8 cellular contexts compared by ENCODE assay signal in genomic region chr16:30370444-30371247, GRCh38. TPM values are rescaled to one million over a fixed set of nuclear protein-coding genes. Genes with fewer than 3 reads are reported as not detected.
DNase-seq lines count a peak whose midpoint lies in the region; ATAC-seq, FAIRE-seq and TF ChIP-seq lines count a peak whose summit lies in the region.

Gene TBC1D10B, minus strand, starts transcription at chr16:30370494. Its CDS starts 311 bp downstream, at chr16:30370183.

- H3K36me3 ChIP-seq in neuron (ENCODE audit: insufficient read depth, low read length): peaks cover 6% of the 10 kb centered on the region

- ATAC-seq in HG02588 (IDR thresholded peaks at IDR 0.05; ENCODE audit: unreplicated experiment) (peak; percentile 67), SK-N-SH treated with all-trans-retinoic acid at 6 μM for 48 hours (peak; percentile 92)

- H3K4me3 ChIP-seq in neuron (ENCODE audit: low read length): peak within 1 kb of the TSS; percentile 56

- no peaks in the 10 kb centered on the region for H3K27me3 ChIP-seq in neuron (ENCODE audit: insufficient read depth, low read length)

- peak; percentile 100 for DNase-seq in GF-D8 (lab: John Stamatoyannopoulos, UW)
- peak; percentile 91 for DNase-seq in NCI-H1048 (lab: John Stamatoyannopoulos, UW)
- DNase-seq in activated naive CD4-positive, alpha-beta T cell treated with anti-CD3 and anti-CD28 coated beads, Interleukin-2, amount 50 U/mL, for 16 hours: peak; percentile 97
- DNase-seq in frontal cortex (ENCODE audit: low spot score in 2 of 2): peak; percentile 94 to 97
- peak; percentile 100 for DNase-seq in stromal cell of bone marrow (ENCODE audit: low read depth)

- H2AFZ ChIP-seq in neuron (ENCODE audit: low read depth, low read length): peak within 1 kb of the TSS; percentile 18

- peak; percentile 99 for FAIRE-seq in frontal cortex (lab: Jason Lieb, UNC)

- peaks cover 30% of the 10 kb centered on the region for H3K4me1 ChIP-seq in neuron (ENCODE audit: insufficient read depth, low read length)

- no peaks in the 10 kb centered on the region for H3K9me3 ChIP-seq in neuron (ENCODE audit: low read length)

TF ChIP-seq in SK-N-SH treated with all-trans-retinoic acid at 6 μM for 48 hours, 23 proteins besides CTCF, POLR2A, EP300 and RAD21:
- no peak for TF ChIP-seq ARNTL (CRISPR knock-in tag; IDR thresholded peaks at IDR 0.05; ENCODE audit: borderline replicate concordance, low read depth)
- TF ChIP-seq GLIS3 (CRISPR knock-in tag; IDR thresholded peaks at IDR 0.05): no peak
- no peak for TF ChIP-seq PATZ1 (CRISPR knock-in tag; IDR thresholded peaks at IDR 0.05; ENCODE audit: borderline replicate concordance)
- no peak for TF ChIP-seq RARB (CRISPR knock-in tag; IDR thresholded peaks at IDR 0.05)
- no peak for TF ChIP-seq TOX (CRISPR knock-in tag; IDR thresholded peaks at IDR 0.05; ENCODE audit: borderline replicate concordance)
- TF ChIP-seq CREB5 (CRISPR knock-in tag; IDR thresholded peaks at IDR 0.05; ENCODE audit: low read depth): no peak
- no peak for TF ChIP-seq ISL1 (CRISPR knock-in tag; IDR thresholded peaks at IDR 0.05)
- no peak for TF ChIP-seq PPARA (CRISPR knock-in tag; IDR thresholded peaks at IDR 0.05; ENCODE audit: borderline replicate concordance)
- no peak for TF ChIP-seq SNAI2 (CRISPR knock-in tag; IDR thresholded peaks at IDR 0.05)
- TF ChIP-seq ZC3H10 (CRISPR knock-in tag; IDR thresholded peaks at IDR 0.05): no peak
- TF ChIP-seq ZNF70 (CRISPR knock-in tag; IDR thresholded peaks at IDR 0.05): no peak
- no peak for TF ChIP-seq OSR1 (CRISPR knock-in tag; IDR thresholded peaks at IDR 0.05)
- TF ChIP-seq, protein P1, sequence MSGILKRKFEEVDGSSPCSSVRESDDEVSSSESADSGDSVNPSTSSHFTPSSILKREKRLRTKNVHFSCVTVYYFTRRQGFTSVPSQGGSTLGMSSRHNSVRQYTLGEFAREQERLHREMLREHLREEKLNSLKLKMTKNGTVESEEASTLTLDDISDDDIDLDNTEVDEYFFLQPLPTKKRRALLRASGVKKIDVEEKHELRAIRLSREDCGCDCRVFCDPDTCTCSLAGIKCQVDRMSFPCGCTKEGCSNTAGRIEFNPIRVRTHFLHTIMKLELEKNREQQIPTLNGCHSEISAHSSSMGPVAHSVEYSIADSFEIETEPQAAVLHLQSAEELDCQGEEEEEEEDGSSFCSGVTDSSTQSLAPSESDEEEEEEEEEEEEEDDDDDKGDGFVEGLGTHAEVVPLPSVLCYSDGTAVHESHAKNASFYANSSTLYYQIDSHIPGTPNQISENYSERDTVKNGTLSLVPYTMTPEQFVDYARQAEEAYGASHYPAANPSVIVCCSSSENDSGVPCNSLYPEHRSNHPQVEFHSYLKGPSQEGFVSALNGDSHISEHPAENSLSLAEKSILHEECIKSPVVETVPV (CRISPR knock-in tag; IDR thresholded peaks at IDR 0.05): no peak
- TF ChIP-seq, protein P2, sequence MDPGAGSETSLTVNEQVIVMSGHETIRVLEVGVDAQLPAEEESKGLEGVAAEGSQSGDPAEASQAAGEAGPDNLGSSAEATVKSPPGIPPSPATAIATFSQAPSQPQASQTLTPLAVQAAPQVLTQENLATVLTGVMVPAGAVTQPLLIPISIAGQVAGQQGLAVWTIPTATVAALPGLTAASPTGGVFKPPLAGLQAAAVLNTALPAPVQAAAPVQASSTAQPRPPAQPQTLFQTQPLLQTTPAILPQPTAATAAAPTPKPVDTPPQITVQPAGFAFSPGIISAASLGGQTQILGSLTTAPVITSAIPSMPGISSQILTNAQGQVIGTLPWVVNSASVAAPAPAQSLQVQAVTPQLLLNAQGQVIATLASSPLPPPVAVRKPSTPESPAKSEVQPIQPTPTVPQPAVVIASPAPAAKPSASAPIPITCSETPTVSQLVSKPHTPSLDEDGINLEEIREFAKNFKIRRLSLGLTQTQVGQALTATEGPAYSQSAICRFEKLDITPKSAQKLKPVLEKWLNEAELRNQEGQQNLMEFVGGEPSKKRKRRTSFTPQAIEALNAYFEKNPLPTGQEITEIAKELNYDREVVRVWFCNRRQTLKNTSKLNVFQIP (CRISPR knock-in tag; IDR thresholded peaks at IDR 0.05; ENCODE audit: borderline replicate concordance, low read depth): no peak
- TF ChIP-seq ZNF8 (CRISPR knock-in tag; IDR thresholded peaks at IDR 0.05): no peak
- no peak for TF ChIP-seq ZFP30 (CRISPR knock-in tag; IDR thresholded peaks at IDR 0.05)
- TF ChIP-seq ESRRG (CRISPR knock-in tag; IDR thresholded peaks at IDR 0.05): no peak
TF ChIP-seq in SK-N-SH treated with all-trans-retinoic acid at 6 μM for 48 hours: peak in this region for 0.

RNA-seq across cellular contexts. Expression of gene TBC1D10B, which starts in this region (rescaled TPM):
- total RNA-seq in frontal cortex: 25.3 TPM

Comparison
In these comparisons a context has a peak if more than half of its experiments do, and no peak if none do; other contexts are left out.
1. Peak in every context shown above with its lines: DNase-seq, ATAC-seq and H3K4me3 ChIP-seq.